In genomic region chr13:100671389-100672182, GRCh38 we compare ENCODE assay signal across 1 cellular context.
TF ChIP-seq lines count a peak whose summit lies in the region.

No MANE protein-coding gene starts in this region.

TF ChIP-seq in GM12878, 131 proteins besides CTCF, POLR2A, EP300 and RAD21:
- no peak for TF ChIP-seq ZBTB4 (CRISPR knock-in tag; IDR thresholded peaks at IDR 0.05)
- TF ChIP-seq TAF1 (IDR thresholded peaks at IDR 0.05; ENCODE audit: borderline replicate concordance, low read depth, low read length) = no peak
- TF ChIP-seq REST (IDR thresholded peaks at IDR 0.05; ENCODE audit: low read depth, low read length) = no peak
- TF ChIP-seq ATF2 (IDR thresholded peaks at IDR 0.05; ENCODE audit: low read length) = no peak
TF ChIP-seq in GM12878: peak in this region for 0.
